Comparison of ENCODE assay signal across 20 cellular contexts in genomic region chr7:155684546-155684945, GRCh38. TPM values are rescaled to one million over a fixed set of nuclear protein-coding genes. Genes with fewer than 3 reads are reported as not detected.
DNase-seq lines count a peak whose midpoint lies in the region; ATAC-seq, FAIRE-seq and TF ChIP-seq lines count a peak whose summit lies in the region.
"Had no signal": no experiment of that assay in that cellular context is flagged by ENCODE, and none has a peak within 500 bp of the region (broad histone marks: within the 10 kb centered on the region; RNA-seq: fewer than 3 reads in every experiment).

No MANE protein-coding gene starts in this region.

- ATAC-seq in K562 (peak; percentile 60), HG03135 (IDR thresholded peaks at IDR 0.05; ENCODE audit: unreplicated experiment) (no peak)
- ATAC-seq: A549, gastroesophageal sphincter, left lung had no signal

- 66% methylated on average over 5 of the region's 5 CpGs for WGBS in K562 (ENCODE audit: insufficient coverage, low coverage, missing lambda C conversion rate)

- peaks cover 22% of the 10 kb centered on the region for H4K20me1 ChIP-seq in K562 (replicated peaks; ENCODE audit: control insufficient read depth, insufficient read depth, low read length)

- CTCF ChIA-PET in activated CD4-positive, alpha-beta T cell treated with anti-CD3 and anti-CD28 coated beads, Interleukin-2, amount 10 ng/mL, durations not matched to agents 7 days and 5 days (lab: Charles Lee): interaction anchor here (1.2 to 1.9 kb wide), 2 partner anchors 8 to 86 kb away, joined by 3 to 6 read pairs; no protein-coding TSS in a partner anchor
- CTCF ChIA-PET in K562 (lab: Yijun Ruan, JAX; ENCODE audit: low intra/inter-chr PET ratio): no interaction called here

- H3K27me3 ChIP-seq in K562 (ENCODE audit: control insufficient read depth in 2 of 2, insufficient read depth in 2 of 2, low read length in 2 of 2) (no peaks in the 10 kb centered on the region), H7 (ENCODE audit: control insufficient read depth, insufficient read depth, low read length) (no peaks in the 10 kb centered on the region)
- H3K27me3 ChIP-seq: gastroesophageal sphincter, left lung, transverse colon had no signal

- peaks cover 68% of the 10 kb centered on the region for H3K36me3 Mint-ChIP-seq in activated CD4-positive, alpha-beta T cell treated with anti-CD3 and anti-CD28 coated beads, Interleukin-2, amount 10 ng/mL, durations not matched to agents 24 days and 14 days (ENCODE audit: low read depth)
- peaks cover 76% of the 10 kb centered on the region for H3K36me3 Mint-ChIP-seq in activated CD4-positive, alpha-beta T cell treated with anti-CD3 and anti-CD28 coated beads, Interleukin-2, amount 10 ng/mL, durations not matched to agents 7 days and 5 days (ENCODE audit: low read depth)
- peaks cover 66% of the 10 kb centered on the region for H3K36me3 Mint-ChIP-seq in HFFc6 (ENCODE audit: low read depth)
- peaks cover 89% of the 10 kb centered on the region for H3K36me3 Mint-ChIP-seq in nephron progenitor cell (ENCODE audit: low read depth)

- intact Hi-C loops in activated CD4-positive, alpha-beta T cell treated with anti-CD3 and anti-CD28 coated beads, Interleukin-2, amount 10 ng/mL, durations not matched to agents 24 days and 14 days (cut with micrococcal nuclease): loop anchor here (5.0 kb wide), 1 partner anchor 48 kb away; no protein-coding TSS in a partner anchor
- intact Hi-C loops in K562 (cut with micrococcal nuclease): no loop called here

- H3K9me3 Mint-ChIP-seq in activated CD4-positive, alpha-beta T cell treated with anti-CD3 and anti-CD28 coated beads, Interleukin-2, amount 10 ng/mL, durations not matched to agents 24 days and 14 days: peaks cover 3% of the 10 kb centered on the region
- peaks cover 2% of the 10 kb centered on the region for H3K9me3 Mint-ChIP-seq in activated CD4-positive, alpha-beta T cell treated with anti-CD3 and anti-CD28 coated beads, Interleukin-2, amount 10 ng/mL, durations not matched to agents 7 days and 5 days
- H3K9me3 Mint-ChIP-seq in HFFc6 (peaks cover 11% of the 10 kb centered on the region), nephron progenitor cell (peaks cover 48% of the 10 kb centered on the region)

- DNase-seq in activated CD4-positive, alpha-beta T cell treated with anti-CD3 and anti-CD28 coated beads, Interleukin-2, amount 10 ng/mL, durations not matched to agents 24 days and 14 days: no peak
- no peak for DNase-seq in activated CD4-positive, alpha-beta T cell treated with anti-CD3 and anti-CD28 coated beads, Interleukin-2, amount 10 ng/mL, durations not matched to agents 7 days and 5 days
- no peak for DNase-seq in HFFc6
- peak in 1 of 4 experiments; percentile 39 for DNase-seq in K562 (ENCODE audit: extremely low read depth in 1 of 4, low spot score in 3 of 4)
- no peak for DNase-seq in nephron progenitor cell
- DNase-seq in NCI-H1092 (lab: John Stamatoyannopoulos, UW): no peak
- no peak for DNase-seq in H7
- DNase-seq: activated CD4-positive, CD25-positive, alpha-beta regulatory T cell; anterior cingulate cortex; C1 segment of cervical spinal cord; left lung; NCI-H1048; NCI-H2081 treated with DMSO at 0.1 percent for 48 hours; NCI-H524 treated with DMSO at 0.1 percent for 48 hours; small intestine; transverse colon had no signal

- POLR2A ChIA-PET in activated CD4-positive, alpha-beta T cell treated with anti-CD3 and anti-CD28 coated beads, Interleukin-2, amount 10 ng/mL, durations not matched to agents 7 days and 5 days (lab: Charles Lee): no interaction called here
- POLR2A ChIA-PET in K562 (lab: Yijun Ruan, JAX): interaction anchor here (1.0 to 1.1 kb wide), 3 partner anchors 22 to 32 kb away, joined by 3 to 4 read pairs (median 3); no protein-coding TSS in a partner anchor

- TF ChIP-seq CTCF in HFFc6 (IDR thresholded peaks at IDR 0.05): no peak
- TF ChIP-seq CTCF in K562 (IDR thresholded peaks at IDR 0.05 in 2 of 3, conservative IDR thresholded peaks at IDR 0.05 in 1 of 3; ENCODE audit: insufficient read depth in 2 of 3, low read depth in 1 of 3, low read length in 3 of 3): no peak
- no peak for TF ChIP-seq CTCF in nephron progenitor cell (IDR thresholded peaks at IDR 0.05)

- peak overlapping the region in 1 of 2 experiments; percentile 49; a peak in 1 of 4 replicates for H3K9ac ChIP-seq in K562 (ENCODE audit: insufficient read depth in 1 of 2, low read depth in 2 of 2, low read length in 2 of 2)
- H3K9ac ChIP-seq: KMS-11 had no signal

- BruUV-seq in K562 (replicated peaks; lab: Mats Ljungman, UMichigan): no TSS peak

- H3K79me2 ChIP-seq in K562 (ENCODE audit: control insufficient read depth, insufficient read depth, low read length): peaks cover 65% of the 10 kb centered on the region

- in situ Hi-C loops in K562 (cut with MboI): no loop called here

- peak overlapping the region; percentile 64 for H3K27ac Mint-ChIP-seq in activated CD4-positive, alpha-beta T cell treated with anti-CD3 and anti-CD28 coated beads, Interleukin-2, amount 10 ng/mL, durations not matched to agents 24 days and 14 days
- no peak overlapping the region for H3K27ac Mint-ChIP-seq in activated CD4-positive, alpha-beta T cell treated with anti-CD3 and anti-CD28 coated beads, Interleukin-2, amount 10 ng/mL, durations not matched to agents 7 days and 5 days
- H3K27ac Mint-ChIP-seq in HFFc6 (0 out of 2 replicates have a peak overlapping the region, but pooled peaks have one; percentile 10), nephron progenitor cell (peak overlapping the region; percentile 64)

- no peak for TF ChIP-seq POLR2A in K562 (conservative IDR thresholded peaks at IDR 0.05)

- no peak overlapping the region for H2AFZ ChIP-seq in K562 (ENCODE audit: low read depth, low read length)

- H3K4me3 ChIP-seq in K562: no peak overlapping the region
- H3K4me3 ChIP-seq in H7 (ENCODE audit: insufficient read depth, low read depth, low read length): no peak overlapping the region
- H3K4me3 ChIP-seq: A549, gastroesophageal sphincter, left lung, transverse colon had no signal

- H3K36me3 ChIP-seq in K562 (ENCODE audit: control insufficient read depth, insufficient read depth, low read length) (peaks cover 65% of the 10 kb centered on the region), H7 (replicated peaks; ENCODE audit: control insufficient read depth, insufficient read depth, low read length) (peaks cover 2% of the 10 kb centered on the region; the same call in 1 of the 2 replicates)

- no peak for TF ChIP-seq RAD21 in K562 (CRISPR knock-in tag; conservative IDR thresholded peaks at IDR 0.05 in 1 of 2, IDR thresholded peaks at IDR 0.05 in 1 of 2)

- H3K9me3 ChIP-seq in K562 (replicated peaks; ENCODE audit: control insufficient read depth, insufficient read depth, low read depth, low read length): no peaks in the 10 kb centered on the region
- H3K9me3 ChIP-seq: A549, gastroesophageal sphincter, left lung, transverse colon had no signal

- no peak for FAIRE-seq in K562 (lab: Jason Lieb, UNC)
- FAIRE-seq: A549, small intestine had no signal

- H3K27ac ChIP-seq in K562 (ENCODE audit: extremely low read depth, low read depth, low read length): no peak overlapping the region
- H3K27ac ChIP-seq: A549, gastroesophageal sphincter, KMS-11, left lung, transverse colon had no signal

- H3K27me3 Mint-ChIP-seq in activated CD4-positive, alpha-beta T cell treated with anti-CD3 and anti-CD28 coated beads, Interleukin-2, amount 10 ng/mL, durations not matched to agents 24 days and 14 days: no peaks in the 10 kb centered on the region
- H3K27me3 Mint-ChIP-seq in activated CD4-positive, alpha-beta T cell treated with anti-CD3 and anti-CD28 coated beads, Interleukin-2, amount 10 ng/mL, durations not matched to agents 7 days and 5 days: no peaks in the 10 kb centered on the region
- H3K27me3 Mint-ChIP-seq in HFFc6 (ENCODE audit: insufficient read depth): no peaks in the 10 kb centered on the region
- H3K27me3 Mint-ChIP-seq in nephron progenitor cell (ENCODE audit: low read depth, poor library complexity): no peaks in the 10 kb centered on the region

- peaks cover 0 to 29% of the 10 kb centered on the region in 2 experiments; a peak in 4 of 5 replicates for H3K4me1 ChIP-seq in K562 (replicated peaks in 1 of 2; ENCODE audit: control insufficient read depth in 2 of 2, insufficient read depth in 2 of 2, low read length in 2 of 2)
- H3K4me1 ChIP-seq: A549, left lung had no signal

- H3K4me2 ChIP-seq in K562 (ENCODE audit: insufficient read depth, low read length): no peak overlapping the region; the same call in 1 of the 2 replicates
- H3K4me2 ChIP-seq: A549, KMS-11 had no signal

- peaks cover 37% of the 10 kb centered on the region for H3K4me1 Mint-ChIP-seq in activated CD4-positive, alpha-beta T cell treated with anti-CD3 and anti-CD28 coated beads, Interleukin-2, amount 10 ng/mL, durations not matched to agents 24 days and 14 days
- peaks cover 40% of the 10 kb centered on the region for H3K4me1 Mint-ChIP-seq in activated CD4-positive, alpha-beta T cell treated with anti-CD3 and anti-CD28 coated beads, Interleukin-2, amount 10 ng/mL, durations not matched to agents 7 days and 5 days
- H3K4me1 Mint-ChIP-seq in HFFc6 (ENCODE audit: low read depth): peaks cover 14% of the 10 kb centered on the region
- peaks cover 40% of the 10 kb centered on the region for H3K4me1 Mint-ChIP-seq in nephron progenitor cell

- peaks cover 6% of the 10 kb centered on the region for H3K9me1 ChIP-seq in K562 (ENCODE audit: control insufficient read depth, insufficient read depth, low read length)

- no peak for TF ChIP-seq EP300 in K562 (IDR thresholded peaks at IDR 0.05; ENCODE audit: low read length)

- peak overlapping the region; percentile 10 for H3K4me3 Mint-ChIP-seq in activated CD4-positive, alpha-beta T cell treated with anti-CD3 and anti-CD28 coated beads, Interleukin-2, amount 10 ng/mL, durations not matched to agents 24 days and 14 days
- H3K4me3 Mint-ChIP-seq in activated CD4-positive, alpha-beta T cell treated with anti-CD3 and anti-CD28 coated beads, Interleukin-2, amount 10 ng/mL, durations not matched to agents 7 days and 5 days: no peak overlapping the region
- H3K4me3 Mint-ChIP-seq in HFFc6 (no peak overlapping the region), nephron progenitor cell (no peak overlapping the region)

RNA-seq across cellular contexts. Expression of gene RBM33, which starts 40.1 kb away (rescaled TPM):
- total RNA-seq in activated CD4-positive, alpha-beta T cell treated with anti-CD3 and anti-CD28 coated beads, Interleukin-2, amount 10 ng/mL, durations not matched to agents 24 days and 14 days: 77.2 and 79.5 TPM in 2 replicates
- 10 to 100 TPM; 82.7 to 84.8 TPM for total RNA-seq in activated CD4-positive, alpha-beta T cell treated with anti-CD3 and anti-CD28 coated beads, Interleukin-2, amount 10 ng/mL, durations not matched to agents 7 days and 5 days
- 10 to 100 TPM; 31.5 to 38.9 (median 34.5) TPM for total RNA-seq in HFFc6 (2021; fragmentation: NEBNext Ultra II Directional; extraction: Animal tissue kit (Norgen Biotek cat#: 25700))
- 115 and 326 TPM in 2 replicates for total RNA-seq in K562 (2011; cell fraction: chromatin; rRNA removed; ENCODE audit: low replicate concordance)
- 62.0 and 78.6 TPM in 2 replicates for total RNA-seq in K562 (2011; cell fraction: nucleolus; rRNA removed)
- total RNA-seq in K562 (2011; cell fraction: nucleoplasm; rRNA removed): 144 and 212 TPM in 2 replicates
- total RNA-seq in K562 (2014; rRNA removed): 29.9 and 41.8 TPM in 2 replicates
- total RNA-seq in K562 (2014; rRNA removed; fragmentation: Illumina TruSeq; extraction: Trizol): 39.3 and 47.4 TPM in 2 replicates
- 32.8 and 33.9 TPM in 2 replicates for total RNA-seq in K562 (2015; rRNA removed; fragmentation: Illumina TruSeq; extraction: Trizol)
- 67.6 and 80.7 TPM in 2 replicates for total RNA-seq in K562 (2021)
- polyA plus RNA-seq in K562 (2011; rRNA removed): 16.1 and 17.0 TPM in 2 replicates
- polyA plus RNA-seq in K562 (2011; cell fraction: cytosol; rRNA removed): 11.1 and 15.9 TPM in 2 replicates
- 97.0 and 123 TPM in 2 replicates for polyA plus RNA-seq in K562 (2011; cell fraction: nucleus; rRNA removed)
- polyA plus RNA-seq in K562 (2012): 23.0 and 24.9 TPM in 2 replicates
- 23.0 and 28.7 TPM in 2 replicates for polyA plus RNA-seq in K562 (2014; fragmentation: Illumina TruSeq; extraction: Trizol)
- polyA plus RNA-seq in K562 (2014; fragmentation: Nextera tagmentation; extraction: Ambion mirVana): 1 to 10 TPM; 4.4 to 4.7 TPM
- 27.3 and 31.7 TPM in 2 replicates for polyA plus RNA-seq in K562 (2014; rRNA removed)
- 84.2 and 91.2 TPM in 2 replicates for polyA minus RNA-seq in K562 (2011; rRNA and poly(A)+ RNA removed)
- 23.9 and 28.3 TPM in 2 replicates for polyA minus RNA-seq in K562 (2011; cell fraction: cytosol; rRNA and poly(A)+ RNA removed)
- polyA minus RNA-seq in K562 (2011; cell fraction: nucleus; rRNA and poly(A)+ RNA removed): 74.0 and 74.6 TPM in 2 replicates
- total RNA-seq in H7 (2014; rRNA removed; shearing (Covaris generic)): 15.4 and 22.3 TPM in 2 replicates
